In genomic region chr7:106058925-106059324, GRCh38 we compare ENCODE assay signal across 11 cellular contexts. TPM values are rescaled to one million over a fixed set of nuclear protein-coding genes. Genes with fewer than 3 reads are reported as not detected.
A peak's percentile ranks its signal among the peaks of the same experiment; 100 is the strongest.
DNase-seq lines count a peak whose midpoint lies in the region; ATAC-seq and TF ChIP-seq lines count a peak whose summit lies in the region.
"Had no signal": no experiment of that assay in that cellular context is flagged by ENCODE, and none has a peak within 500 bp of the region (broad histone marks: within the 10 kb centered on the region; RNA-seq: fewer than 3 reads in every experiment).

No MANE protein-coding gene starts in this region.

- no peak overlapping the region for H2BK12ac ChIP-seq in trophoblast cell (ENCODE audit: low read length)

- H4K91ac ChIP-seq in trophoblast cell (ENCODE audit: low read depth, low read length), result no peak overlapping the region

- H3F3A ChIP-seq in SK-N-SH (replicated peaks; ENCODE audit: insufficient read depth), result no peaks in the 10 kb centered on the region

- no peak overlapping the region for H2BK120ac ChIP-seq in trophoblast cell (ENCODE audit: insufficient read depth, low read length, poor library complexity)

- CTCF ChIA-PET in SK-N-SH (lab: Yijun Ruan, JAX), result interaction anchor here (0.8 to 14.1 kb wide), 13 partner anchors 8 to 407 kb away, joined by 3 to 593 read pairs (median 14); partner anchors contain the start of gene SYPL1

- no peak overlapping the region for H2AK5ac ChIP-seq in trophoblast cell (ENCODE audit: low read length)

- TF ChIP-seq POLR2A in gastroesophageal sphincter (IDR thresholded peaks at IDR 0.05) (no peak), stomach (IDR thresholded peaks at IDR 0.05) (no peak)

- H4K12ac ChIP-seq in trophoblast cell (ENCODE audit: low read depth, low read length), result no peak overlapping the region

- H2BK5ac ChIP-seq in trophoblast cell (ENCODE audit: low read depth, low read length, poor library complexity), result no peak overlapping the region

- H3K4me3 ChIP-seq in H7 (ENCODE audit: insufficient read depth, low read depth, low read length), result no peak overlapping the region
- H3K4me3 ChIP-seq in SK-N-SH (ENCODE audit: low read depth in 2 of 2, low read length in 1 of 2), result no peak overlapping the region
- H3K4me3 ChIP-seq in gastroesophageal sphincter, result no peak overlapping the region
- no peak overlapping the region for H3K4me3 ChIP-seq in stomach
- H3K4me3 ChIP-seq in trophoblast cell (ENCODE audit: low read depth, low read length), result no peak overlapping the region
- H3K4me3 ChIP-seq in tibial artery, result no peak overlapping the region
- H3K4me3 ChIP-seq: GM23248 had no signal

- WGBS in SK-N-SH (ENCODE audit: low lambda C conversion rate), result 87% methylated on average over 3 of the region's 3 CpGs
- WGBS in gastroesophageal sphincter (ENCODE audit: low coverage in 1 of 2), 2 donors, result 100% methylated on average over 2 of the region's 3 CpGs; no CpG with 5 or more reads in 1 of the 2 donors
- 67 to 91% (median 81%) methylated on average over 3 of the region's 3 CpGs for WGBS in stomach, 5 donors
- WGBS in trophoblast cell (ENCODE audit: extremely low coverage, insufficient coverage, insufficient read length), result no CpG with 5 or more reads among the region's 3 CpGs

- H3K4me2 ChIP-seq in SK-N-SH (no peak overlapping the region), trophoblast cell (ENCODE audit: low read length) (no peak overlapping the region)

- no peaks in the 10 kb centered on the region for H3K9me2 ChIP-seq in SK-N-SH

- POLR2A ChIA-PET in SK-N-SH (lab: Yijun Ruan, JAX), result interaction anchor here (1.0 to 2.1 kb wide), 6 partner anchors 13 to 510 kb away, joined by 4 to 26 read pairs (median 8); partner anchors contain the start of gene SYPL1

- no peaks in the 10 kb centered on the region for H3K79me2 ChIP-seq in SK-N-SH (ENCODE audit: insufficient read depth)
- no peaks in the 10 kb centered on the region for H3K79me2 ChIP-seq in trophoblast cell (ENCODE audit: control insufficient read depth, insufficient read depth, low read length, poor library complexity)

- H3K18ac ChIP-seq in trophoblast cell (ENCODE audit: low read length), result no peak overlapping the region

- peak; percentile 8 for DNase-seq in H7
- DNase-seq in SK-N-SH, result peak; percentile 86
- DNase-seq in stomach, result no peak
- DNase-seq in trophoblast cell, result no peak
- no peak for DNase-seq in tibial artery
- DNase-seq: activated CD8-positive, alpha-beta memory T cell treated with anti-CD3 and anti-CD28 coated beads, Interleukin-2, amount 50 U/mL, for 4 hours; left ventricle myocardium superior; NCI-H146 had no signal

- TF ChIP-seq RAD21 in SK-N-SH (IDR thresholded peaks at IDR 0.05; ENCODE audit: low read length), result no peak

- H3K4me1 ChIP-seq in SK-N-SH (ENCODE audit: control insufficient read depth in 1 of 2, insufficient read depth in 2 of 2, low read depth in 1 of 2, low read length in 1 of 2), result peaks cover 4 to 43% of the 10 kb centered on the region in 2 experiments; a peak in 2 of 4 replicates
- H3K4me1 ChIP-seq in gastroesophageal sphincter, result peaks cover 0 to 58% (median 3%) of the 10 kb centered on the region in 3 donors
- H3K4me1 ChIP-seq in stomach, result peaks cover 31 to 47% (median 41%) of the 10 kb centered on the region in 4 donors
- H3K4me1 ChIP-seq in trophoblast cell (ENCODE audit: control insufficient read depth in 1 of 2, insufficient read depth in 2 of 2, low read length in 2 of 2), result no peaks in the 10 kb centered on the region
- H3K4me1 ChIP-seq in tibial artery, result peaks cover 0 to 15% (median 2%) of the 10 kb centered on the region in 4 donors

- intact Hi-C loops in stomach (cut with DNase I; ENCODE audit: low total_unique reads) (loop anchor here (5.0 kb wide), 1 partner anchor 93 kb away; no protein-coding TSS in a partner anchor), tibial artery (cut with DNase I; ENCODE audit: low total_unique reads) (no loop called here)

- no peak overlapping the region for H3K23ac ChIP-seq in trophoblast cell (ENCODE audit: low read length)

- H3K14ac ChIP-seq in trophoblast cell (ENCODE audit: low read length), result no peak overlapping the region

- H3K9me3 ChIP-seq in SK-N-SH (no peaks in the 10 kb centered on the region), gastroesophageal sphincter (no peaks in the 10 kb centered on the region), stomach (no peaks in the 10 kb centered on the region), trophoblast cell (ENCODE audit: insufficient read depth, low read depth, low read length) (peaks cover 4% of the 10 kb centered on the region), tibial artery (no peaks in the 10 kb centered on the region)

- no peak overlapping the region for H3K4ac ChIP-seq in trophoblast cell (ENCODE audit: low read depth, low read length)

- ATAC-seq in gastroesophageal sphincter, result no peak
- ATAC-seq in GM18517 (IDR thresholded peaks at IDR 0.05; ENCODE audit: unreplicated experiment), result no peak

- H3K27me3 ChIP-seq in H7 (ENCODE audit: control insufficient read depth, insufficient read depth, low read length), result no peaks in the 10 kb centered on the region
- H3K27me3 ChIP-seq in SK-N-SH (ENCODE audit: insufficient read depth), result no peaks in the 10 kb centered on the region
- H3K27me3 ChIP-seq in gastroesophageal sphincter, result no peaks in the 10 kb centered on the region
- H3K27me3 ChIP-seq in stomach, result no peaks in the 10 kb centered on the region
- no peaks in the 10 kb centered on the region for H3K27me3 ChIP-seq in trophoblast cell (ENCODE audit: insufficient read depth, low read length)
- H3K27me3 ChIP-seq in tibial artery, result no peaks in the 10 kb centered on the region

- H3K79me1 ChIP-seq in trophoblast cell (ENCODE audit: low read length), result no peaks in the 10 kb centered on the region

- H4K8ac ChIP-seq in trophoblast cell (ENCODE audit: low read depth, low read length), result no peak overlapping the region

- TF ChIP-seq CTCF in SK-N-SH (IDR thresholded peaks at IDR 0.05) (no peak), gastroesophageal sphincter (IDR thresholded peaks at IDR 0.05) (no peak), stomach (IDR thresholded peaks at IDR 0.05) (no peak), tibial artery (IDR thresholded peaks at IDR 0.05) (no peak)

- TF ChIP-seq EP300 in SK-N-SH (IDR thresholded peaks at IDR 0.05; ENCODE audit: borderline replicate concordance in 1 of 2, low read depth in 1 of 2, low read length in 1 of 2) (peak in 1 of 2 experiments; percentile 96; a peak in 2 of 4 replicates), gastroesophageal sphincter (IDR thresholded peaks at IDR 0.05) (no peak), stomach (IDR thresholded peaks at IDR 0.05) (no peak)

- H3K36me3 ChIP-seq in H7 (replicated peaks; ENCODE audit: control insufficient read depth, insufficient read depth, low read length) (no peaks in the 10 kb centered on the region), SK-N-SH (replicated peaks in 1 of 2; ENCODE audit: control insufficient read depth in 1 of 2, insufficient read depth in 2 of 2, low read length in 1 of 2) (no peaks in the 10 kb centered on the region), gastroesophageal sphincter (no peaks in the 10 kb centered on the region), stomach (no peaks in the 10 kb centered on the region), trophoblast cell (ENCODE audit: control insufficient read depth in 1 of 2, insufficient read depth in 2 of 2, low read length in 2 of 2) (no peaks in the 10 kb centered on the region), tibial artery (no peaks in the 10 kb centered on the region)

- peak overlapping the region in 1 of 2 experiments; percentile 96; a peak in 2 of 4 replicates for H3K27ac ChIP-seq in SK-N-SH (ENCODE audit: low read depth in 2 of 2, low read length in 1 of 2)
- peak overlapping the region in 3 of 4 donors; percentile 10 to 38 (median 21) for H3K27ac ChIP-seq in gastroesophageal sphincter
- peak overlapping the region; percentile 6 to 77 (median 56) for H3K27ac ChIP-seq in stomach
- H3K27ac ChIP-seq in trophoblast cell (ENCODE audit: low read depth, low read length), result no peak overlapping the region
- no peak overlapping the region for H3K27ac ChIP-seq in tibial artery
- H3K27ac ChIP-seq: GM23248 had no signal

- no peak overlapping the region for H3K9ac ChIP-seq in SK-N-SH
- no peak overlapping the region for H3K9ac ChIP-seq in trophoblast cell (ENCODE audit: low read length)
- H3K9ac ChIP-seq: GM23248 had no signal

- H4K20me1 ChIP-seq in SK-N-SH (ENCODE audit: insufficient read depth), result no peaks in the 10 kb centered on the region

- no peak overlapping the region for H2AFZ ChIP-seq in SK-N-SH (ENCODE audit: low read depth)
- H2AFZ ChIP-seq in trophoblast cell (ENCODE audit: insufficient read depth, low read length, poor library complexity), result no peak overlapping the region
- H2AFZ ChIP-seq: GM23248 had no signal

TF ChIP-seq in SK-N-SH, 30 proteins besides CTCF, POLR2A, EP300 and RAD21 (continues in another document):
- TF ChIP-seq GATA2 (CRISPR knock-in tag; IDR thresholded peaks at IDR 0.05), result peak; percentile 100
- TF ChIP-seq MXI1 (IDR thresholded peaks at IDR 0.05; ENCODE audit: low read depth, low read length), result peak; percentile 66; the same call in 1 of the 2 replicates
- peak; percentile 41; the same call in 1 of the 2 replicates for TF ChIP-seq TCF12 (IDR thresholded peaks at IDR 0.05)
- TF ChIP-seq RXRA (IDR thresholded peaks at IDR 0.05; ENCODE audit: borderline replicate concordance, low read depth), result no peak
- peak; percentile 97 for TF ChIP-seq FOXJ3 (CRISPR knock-in tag; IDR thresholded peaks at IDR 0.05)
- TF ChIP-seq RCOR1 (IDR thresholded peaks at IDR 0.05; ENCODE audit: low read length), result peak; percentile 90

RNA-seq across cellular contexts. Expression of gene SYPL1, which starts 53.2 kb away (rescaled TPM):
- total RNA-seq in H7 (2014; rRNA removed; shearing (Covaris generic)), result 25.2 and 30.7 TPM in 2 replicates
- polyA plus RNA-seq in SK-N-SH (2012; rRNA removed) (72.4 and 98.7 TPM in 2 replicates), stomach (10 to 100 TPM; 42.2 to 80.0 (median 49.9) TPM)
- 120 and 138 TPM in 2 replicates for polyA plus RNA-seq in SK-N-SH (2012; cell fraction: cytosol; rRNA removed)
- polyA plus RNA-seq in SK-N-SH (2012; cell fraction: nucleus; rRNA removed), result 14.7 and 39.4 TPM in 2 replicates
- total RNA-seq in gastroesophageal sphincter (100 to 1,000 TPM in 1 of 4 donors, 10 to 100 TPM in 3; 80.0 to 132 (median 93.2) TPM), stomach (100 to 1,000 TPM in 3 of 5 donors, 10 to 100 TPM in 1, 1 to 10 TPM in 1; 5.2 to 157 (median 103) TPM)
- 41.8 and 42.6 TPM in 2 replicates for polyA plus RNA-seq in trophoblast cell (2013)

Comparison
In these comparisons a context has a peak if more than half of its experiments do, and no peak if none do; other contexts are left out.
1. DNase-seq: peak in H7 (single experiment) and SK-N-SH (single experiment); none in stomach (single experiment), trophoblast cell (0 of 2) and tibial artery (0 of 2).
2. H3K27ac ChIP-seq: peak in gastroesophageal sphincter (3 of 4) and stomach (5 of 5); none in trophoblast cell (single experiment) and tibial artery (0 of 2).